In the genomic region with DNA sequence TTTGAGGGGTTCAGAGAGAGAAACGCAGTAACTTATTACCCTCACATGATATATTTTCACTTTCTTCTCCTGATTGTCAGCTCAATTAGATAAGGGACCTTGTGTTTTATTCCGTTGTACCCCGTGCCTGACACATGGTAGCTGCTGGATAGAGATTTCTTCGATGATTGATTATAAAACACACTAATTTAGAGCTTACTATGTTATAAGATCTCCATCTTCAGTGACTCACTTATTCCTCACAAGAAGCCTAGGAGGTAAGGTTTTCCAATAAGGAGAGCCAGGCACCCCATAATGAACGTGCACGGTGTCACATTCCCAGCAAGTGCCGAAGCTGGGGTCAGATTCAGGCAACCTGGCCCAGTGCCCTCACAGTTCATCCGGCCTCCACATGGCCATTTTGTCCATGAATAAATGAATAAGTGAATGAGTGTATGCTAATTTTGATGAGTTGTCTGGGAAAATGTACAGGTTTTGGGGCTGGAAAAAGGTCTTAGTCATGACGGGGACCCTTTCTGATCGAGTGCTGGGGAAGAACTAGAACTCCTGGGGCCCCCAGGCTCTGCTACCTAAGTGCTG, we compare ENCODE assay signal across 8 cellular contexts.
DNase-seq lines count a peak whose midpoint lies in the region; ATAC-seq, FAIRE-seq and TF ChIP-seq lines count a peak whose summit lies in the region.

No MANE protein-coding gene starts in this region.

- H3K27ac ChIP-seq in 22Rv1 (peak overlapping the region; percentile 72), left lung (peak overlapping the region; percentile 80 to 82), thyroid gland (peak overlapping the region; percentile 63 to 89 (median 88))

- H3K27ac Mint-ChIP-seq in HFFc6: peak overlapping the region; percentile 79

- no peak for ATAC-seq in left lung

- peak overlapping the region; percentile 64 for H3K4me3 ChIP-seq in astrocyte of the cerebellum (ENCODE audit: low read depth, low read length)
- peak overlapping the region; percentile 36 to 57 for H3K4me3 ChIP-seq in left lung
- peak overlapping the region; percentile 20 to 61 (median 58) for H3K4me3 ChIP-seq in thyroid gland (replicated peaks in 1 of 3)

- no peak for TF ChIP-seq CTCF in 22Rv1 (IDR thresholded peaks at IDR 0.05)
- TF ChIP-seq CTCF in HFFc6 (IDR thresholded peaks at IDR 0.05): no peak
- no peak for TF ChIP-seq CTCF in astrocyte of the cerebellum (IDR thresholded peaks at IDR 0.05; ENCODE audit: low read depth, low read length, missing control alignments)
- no peak for TF ChIP-seq CTCF in left lung (IDR thresholded peaks at IDR 0.05)
- no peak for TF ChIP-seq CTCF in thyroid gland (IDR thresholded peaks at IDR 0.05)

- in situ Hi-C loops in astrocyte of the cerebellum (cut with HindIII; ENCODE audit: low sequenced_read_pairs): no loop called here

- H3K27me3 Mint-ChIP-seq in HFFc6 (ENCODE audit: insufficient read depth): peaks cover 7% of the 10 kb centered on the region

- H3K36me3 Mint-ChIP-seq in HFFc6 (ENCODE audit: low read depth): no peaks in the 10 kb centered on the region; the same call in 1 of the 2 replicates

- H3K27me3 ChIP-seq in left lung (peaks cover 0 to 18% of the 10 kb centered on the region in 2 donors), thyroid gland (no peaks in the 10 kb centered on the region)

- DNase-seq in HFFc6: no peak
- no peak for DNase-seq in astrocyte of the cerebellum (ENCODE audit: low read depth)
- no peak for DNase-seq in left lung
- DNase-seq in thyroid gland: peak in 1 of 2 donors; percentile 11
- no peak for DNase-seq in erythroblast (lab: John Stamatoyannopoulos, UW)
- no peak for DNase-seq in foreskin melanocyte
- DNase-seq in RCC 7860 (ENCODE audit: low spot score): no peak

- H3K4me1 Mint-ChIP-seq in HFFc6 (ENCODE audit: low read depth): peaks cover 25% of the 10 kb centered on the region

- intact Hi-C loops in left lung (cut with DNase I): no loop called here
- intact Hi-C loops in thyroid gland (cut with DNase I): no loop called here

- 40% methylated on average over 10 of the region's 10 CpGs for WGBS in thyroid gland, 2 donors

- H3K9me3 ChIP-seq in left lung (no peaks in the 10 kb centered on the region), thyroid gland (no peaks in the 10 kb centered on the region)

- peaks cover 5% of the 10 kb centered on the region; the same call in 1 of the 2 replicates for H3K9me3 Mint-ChIP-seq in HFFc6

- H3K4me1 ChIP-seq in left lung (peaks cover 5 to 11% of the 10 kb centered on the region in 2 donors), thyroid gland (peaks cover 0 to 7% of the 10 kb centered on the region in 2 donors)

- peak overlapping the region; percentile 92 for H3K4me3 Mint-ChIP-seq in HFFc6

- H3K36me3 ChIP-seq in left lung (no peaks in the 10 kb centered on the region), thyroid gland (no peaks in the 10 kb centered on the region)

- no peak for FAIRE-seq in RCC 7860 (lab: Jason Lieb, UNC)

- TF ChIP-seq POLR2A in thyroid gland (IDR thresholded peaks at IDR 0.05): no peak
- TF ChIP-seq POLR2A in erythroblast (IDR thresholded peaks at IDR 0.05; ENCODE audit: low read length): no peak
